38 cellular contexts compared by ENCODE assay signal in genomic region chr6:44458551-44458950, GRCh38.
"Had no signal": no experiment of that assay in that cellular context is flagged by ENCODE, and none has a peak within 500 bp of the region (broad histone marks: within the 10 kb centered on the region; RNA-seq: fewer than 3 reads in every experiment).

No MANE protein-coding gene starts in this region.

- ATAC-seq: activated CD8-positive, alpha-beta T cell treated with anti-CD3 and anti-CD28 coated beads for 36 hours; activated naive CD4-positive, alpha-beta T cell treated with anti-CD3 and anti-CD28 coated beads, Interleukin-2, amount 50 U/mL, for 72 hours; activated naive CD8-positive, alpha-beta T cell treated with anti-CD3 and anti-CD28 coated beads, Interleukin-2, amount 50 U/mL, for 24 hours; activated T-cell treated with anti-CD3 and anti-CD28 coated beads, Interleukin-2, amount 50 U/mL, for 4 hours; activated T-cell treated with anti-CD3 and anti-CD28 coated beads, Interleukin-2, amount 50 U/mL, for 72 hours; activated T-helper 17 cell treated with anti-CD3 and anti-CD28 coated beads, Interleukin-2, amount 50 U/mL, for 72 hours; T-cell had no signal

- H3K27ac ChIP-seq: ascending aorta, cardiac muscle cell, VCaP had no signal

- H3K27ac Mint-ChIP-seq: activated B cell treated with CpG ODN at 0.5 μM for 24 hours; activated CD4-positive, alpha-beta memory T cell treated with anti-CD3 and anti-CD28 coated beads for 36 hours; activated CD4-positive, alpha-beta T cell treated with anti-CD3 and anti-CD28 coated beads, Interleukin-2, amount 10 ng/mL, durations not matched to agents 24 days and 14 days; activated CD8-positive, alpha-beta T cell treated with anti-CD3 and anti-CD28 coated beads for 36 hours; activated naive CD4-positive, alpha-beta T cell treated with anti-CD3 and anti-CD28 coated beads for 36 hours; activated naive CD4-positive, alpha-beta T cell treated with anti-CD3 and anti-CD28 coated beads, Interleukin-2, amount 50 U/mL, for 72 hours; activated naive CD8-positive, alpha-beta T cell treated with anti-CD3 and anti-CD28 coated beads, Interleukin-2, amount 10 ng/mL, durations not matched to agents 7 days and 5 days; activated naive CD8-positive, alpha-beta T cell treated with anti-CD3 and anti-CD28 coated beads, Interleukin-2, amount 50 U/mL, for 24 hours; activated T-cell treated with anti-CD3 and anti-CD28 coated beads, Interleukin-2, amount 50 U/mL, for 72 hours; activated T-helper 1 cell treated with anti-CD3 and anti-CD28 coated beads, Interleukin-12 subunit alpha, Interleukin-12 subunit beta, Interleukin-2, Interleukin-4 antibody, amounts not matched to agents 30 ng/mL and 10 ng/mL and 1 ng/mL, durations not matched to agents 14 hours and 24 hours and 36 hours; activated T-helper 17 cell treated with anti-CD3 and anti-CD28 coated beads, Interleukin-2, amount 50 U/mL, for 72 hours; brain; T-cell; T-helper 2 cell treated with Interferon-gamma antibody and Interleukin-4, amounts not matched to agents 5 μg/mL and 100 μg/mL, for 36 hours had no signal

- DNase-seq: activated B cell treated with CpG ODN at 0.5 μM for 24 hours; activated CD4-positive, alpha-beta memory T cell treated with anti-CD3 and anti-CD28 coated beads for 36 hours; activated CD4-positive, alpha-beta T cell treated with anti-CD3 and anti-CD28 coated beads for 4 hours; activated CD4-positive, alpha-beta T cell treated with anti-CD3 and anti-CD28 coated beads, Interleukin-2, amount 10 ng/mL, durations not matched to agents 24 days and 14 days; activated CD4-positive, alpha-beta T cell treated with anti-CD3 and anti-CD28 coated beads, Interleukin-2, amount 50 U/mL, for 1 hour; activated CD4-positive, alpha-beta T cell treated with anti-CD3 and anti-CD28 coated beads, Interleukin-2, amount 50 U/mL, for 4 hours; activated CD4-positive, CD25-positive, alpha-beta regulatory T cell treated with anti-CD3 and anti-CD28 coated beads, Interleukin-2, amount 50 U/mL, for 72 hours; activated CD8-positive, alpha-beta memory T cell treated with anti-CD3 and anti-CD28 coated beads, Interleukin-2, amount 50 U/mL, for 4 hours; activated CD8-positive, alpha-beta T cell treated with anti-CD3 and anti-CD28 coated beads for 36 hours; activated effector memory CD4-positive, alpha-beta T cell treated with anti-CD3 and anti-CD28 coated beads, Interleukin-2, amount 50 U/mL, for 16 hours; activated gamma-delta T cell treated with Interleukin-2 at 50 U/mL for 16 hours; activated naive CD4-positive, alpha-beta T cell; activated naive CD4-positive, alpha-beta T cell treated with anti-CD3 and anti-CD28 coated beads for 36 hours; activated naive CD4-positive, alpha-beta T cell treated with anti-CD3 and anti-CD28 coated beads, Interleukin-2, amount 50 U/mL, for 16 hours; activated naive CD8-positive, alpha-beta T cell treated with anti-CD3 and anti-CD28 coated beads, Interleukin-2, amount 10 ng/mL, durations not matched to agents 7 days and 5 days; activated naive CD8-positive, alpha-beta T cell treated with anti-CD3 and anti-CD28 coated beads, Interleukin-2, amount 50 U/mL, for 24 hours; activated T-cell treated with anti-CD3 and anti-CD28 coated beads for 4 hours; activated T-cell treated with anti-CD3 and anti-CD28 coated beads, Interleukin-2, amount 50 U/mL, for 1 hour; activated T-cell treated with anti-CD3 and anti-CD28 coated beads, Interleukin-2, amount 50 U/mL, for 4 hours; activated T-cell treated with anti-CD3 and anti-CD28 coated beads, Interleukin-2, amount 50 U/mL, for 72 hours; amygdala; anterior cingulate cortex; caudate nucleus; cerebellar nuclear complex; T-cell; T-helper 2 cell; T-helper 9 cell had no signal

- H3K27me3 Mint-ChIP-seq: activated T-helper 17 cell treated with anti-CD3 and anti-CD28 coated beads, Interleukin-2, amount 50 U/mL, for 72 hours had no signal

- FAIRE-seq: bronchial epithelial cell, TTC549 had no signal

- H3K4me3 ChIP-seq: ascending aorta, cardiac muscle cell had no signal

- H3K9me3 Mint-ChIP-seq: activated B cell treated with CpG ODN at 0.5 μM for 24 hours; activated CD4-positive, alpha-beta memory T cell treated with anti-CD3 and anti-CD28 coated beads for 36 hours; activated CD4-positive, alpha-beta T cell treated with anti-CD3 and anti-CD28 coated beads, Interleukin-2, amount 10 ng/mL, durations not matched to agents 24 days and 14 days; activated CD8-positive, alpha-beta T cell treated with anti-CD3 and anti-CD28 coated beads for 36 hours; activated naive CD4-positive, alpha-beta T cell treated with anti-CD3 and anti-CD28 coated beads for 36 hours; activated naive CD4-positive, alpha-beta T cell treated with anti-CD3 and anti-CD28 coated beads, Interleukin-2, amount 50 U/mL, for 72 hours; activated naive CD8-positive, alpha-beta T cell treated with anti-CD3 and anti-CD28 coated beads, Interleukin-2, amount 10 ng/mL, durations not matched to agents 7 days and 5 days; activated naive CD8-positive, alpha-beta T cell treated with anti-CD3 and anti-CD28 coated beads, Interleukin-2, amount 50 U/mL, for 24 hours; activated T-cell treated with anti-CD3 and anti-CD28 coated beads, Interleukin-2, amount 50 U/mL, for 4 hours; activated T-cell treated with anti-CD3 and anti-CD28 coated beads, Interleukin-2, amount 50 U/mL, for 72 hours; activated T-helper 1 cell treated with anti-CD3 and anti-CD28 coated beads, Interleukin-12 subunit alpha, Interleukin-12 subunit beta, Interleukin-2, Interleukin-4 antibody, amounts not matched to agents 30 ng/mL and 10 ng/mL and 1 ng/mL, durations not matched to agents 14 hours and 24 hours and 36 hours; activated T-helper 17 cell treated with anti-CD3 and anti-CD28 coated beads, Interleukin-2, amount 50 U/mL, for 72 hours; brain; central memory CD8-positive, alpha-beta T cell; T-cell; T-helper 2 cell treated with Interferon-gamma antibody and Interleukin-4, amounts not matched to agents 5 μg/mL and 100 μg/mL, for 36 hours had no signal

- H3K36me3 ChIP-seq: ascending aorta, cardiac muscle cell had no signal

- H3K27me3 ChIP-seq: ascending aorta, cardiac muscle cell had no signal

- H3K36me3 Mint-ChIP-seq: activated CD4-positive, alpha-beta memory T cell treated with anti-CD3 and anti-CD28 coated beads for 36 hours; activated naive CD4-positive, alpha-beta T cell treated with anti-CD3 and anti-CD28 coated beads, Interleukin-2, amount 50 U/mL, for 72 hours; activated naive CD8-positive, alpha-beta T cell treated with anti-CD3 and anti-CD28 coated beads, Interleukin-2, amount 10 ng/mL, durations not matched to agents 7 days and 5 days; brain; T-cell had no signal

- H3K4me1 Mint-ChIP-seq: activated B cell treated with CpG ODN at 0.5 μM for 24 hours; activated CD4-positive, alpha-beta T cell treated with anti-CD3 and anti-CD28 coated beads, Interleukin-2, amount 10 ng/mL, durations not matched to agents 24 days and 14 days; activated T-helper 17 cell treated with anti-CD3 and anti-CD28 coated beads, Interleukin-2, amount 50 U/mL, for 72 hours; brain; central memory CD8-positive, alpha-beta T cell had no signal

- H3K4me3 Mint-ChIP-seq: activated B cell treated with CpG ODN at 0.5 μM for 24 hours; activated CD4-positive, alpha-beta memory T cell treated with anti-CD3 and anti-CD28 coated beads for 36 hours; activated CD4-positive, alpha-beta T cell treated with anti-CD3 and anti-CD28 coated beads, Interleukin-2, amount 10 ng/mL, durations not matched to agents 24 days and 14 days; activated CD8-positive, alpha-beta T cell treated with anti-CD3 and anti-CD28 coated beads for 36 hours; activated naive CD4-positive, alpha-beta T cell treated with anti-CD3 and anti-CD28 coated beads for 36 hours; activated naive CD8-positive, alpha-beta T cell treated with anti-CD3 and anti-CD28 coated beads, Interleukin-2, amount 10 ng/mL, durations not matched to agents 7 days and 5 days; activated naive CD8-positive, alpha-beta T cell treated with anti-CD3 and anti-CD28 coated beads, Interleukin-2, amount 50 U/mL, for 24 hours; activated T-cell treated with anti-CD3 and anti-CD28 coated beads, Interleukin-2, amount 50 U/mL, for 4 hours; activated T-cell treated with anti-CD3 and anti-CD28 coated beads, Interleukin-2, amount 50 U/mL, for 72 hours; activated T-helper 1 cell treated with anti-CD3 and anti-CD28 coated beads, Interleukin-12 subunit alpha, Interleukin-12 subunit beta, Interleukin-2, Interleukin-4 antibody, amounts not matched to agents 30 ng/mL and 10 ng/mL and 1 ng/mL, durations not matched to agents 14 hours and 24 hours and 36 hours; activated T-helper 17 cell treated with anti-CD3 and anti-CD28 coated beads, Interleukin-2, amount 50 U/mL, for 72 hours; brain; central memory CD8-positive, alpha-beta T cell; T-cell; T-helper 2 cell treated with Interferon-gamma antibody and Interleukin-4, amounts not matched to agents 5 μg/mL and 100 μg/mL, for 36 hours had no signal

- H3K9me3 ChIP-seq: ascending aorta had no signal
